ENCODE assay signal across 14 cellular contexts in genomic region chr17:57521606-57522435, GRCh38.
DNase-seq lines count a peak whose midpoint lies in the region; TF ChIP-seq lines count a peak whose summit lies in the region.
"Had no signal": no experiment of that assay in that cellular context is flagged by ENCODE, and none has a peak within 500 bp of the region (broad histone marks: within the 10 kb centered on the region; RNA-seq: fewer than 3 reads in every experiment).

No MANE protein-coding gene starts in this region.

- H3K4me3 Mint-ChIP-seq in progenitor cell of endocrine pancreas (ENCODE audit: low read depth) = no peak overlapping the region
- H3K4me3 Mint-ChIP-seq in activated naive CD8-positive, alpha-beta T cell treated with anti-CD3 and anti-CD28 coated beads for 36 hours = no peak overlapping the region
- H3K4me3 Mint-ChIP-seq: activated CD4-positive, alpha-beta T cell treated with anti-CD3 and anti-CD28 coated beads, Interleukin-2, amount 10 ng/mL, durations not matched to agents 24 days and 14 days; natural killer cell had no signal

- no peaks in the 10 kb centered on the region for H3K36me3 Mint-ChIP-seq in progenitor cell of endocrine pancreas (ENCODE audit: insufficient read depth)
- H3K36me3 Mint-ChIP-seq in activated naive CD8-positive, alpha-beta T cell treated with anti-CD3 and anti-CD28 coated beads for 36 hours = no peaks in the 10 kb centered on the region
- H3K36me3 Mint-ChIP-seq: natural killer cell had no signal

- no peak overlapping the region for H3K4me3 ChIP-seq in epithelial cell of proximal tubule (ENCODE audit: low read depth, low read length)
- H3K4me3 ChIP-seq: esophagus muscularis mucosa had no signal

- no peak for TF ChIP-seq CTCF in epithelial cell of proximal tubule (conservative IDR thresholded peaks at IDR 0.05; ENCODE audit: low read depth, low read length)
- TF ChIP-seq CTCF in progenitor cell of endocrine pancreas (IDR thresholded peaks at IDR 0.05; ENCODE audit: unreplicated experiment) = no peak

- H3K27me3 Mint-ChIP-seq in progenitor cell of endocrine pancreas = no peaks in the 10 kb centered on the region
- H3K27me3 Mint-ChIP-seq in activated naive CD8-positive, alpha-beta T cell treated with anti-CD3 and anti-CD28 coated beads for 36 hours = no peaks in the 10 kb centered on the region
- H3K27me3 Mint-ChIP-seq: activated CD4-positive, alpha-beta T cell treated with anti-CD3 and anti-CD28 coated beads, Interleukin-2, amount 10 ng/mL, durations not matched to agents 24 days and 14 days had no signal

- H3K4me1 Mint-ChIP-seq in progenitor cell of endocrine pancreas (ENCODE audit: low read depth) = peaks cover 40% of the 10 kb centered on the region
- peaks cover 20% of the 10 kb centered on the region for H3K4me1 Mint-ChIP-seq in activated naive CD8-positive, alpha-beta T cell treated with anti-CD3 and anti-CD28 coated beads for 36 hours

- H3K27ac Mint-ChIP-seq in progenitor cell of endocrine pancreas = peak overlapping the region; percentile 37
- H3K27ac Mint-ChIP-seq in activated naive CD8-positive, alpha-beta T cell treated with anti-CD3 and anti-CD28 coated beads for 36 hours = no peak overlapping the region
- H3K27ac Mint-ChIP-seq: activated CD4-positive, alpha-beta T cell treated with anti-CD3 and anti-CD28 coated beads, Interleukin-2, amount 10 ng/mL, durations not matched to agents 24 days and 14 days; natural killer cell had no signal

- H3K9me3 Mint-ChIP-seq in progenitor cell of endocrine pancreas (ENCODE audit: low read depth) = no peaks in the 10 kb centered on the region
- H3K9me3 Mint-ChIP-seq in activated naive CD8-positive, alpha-beta T cell treated with anti-CD3 and anti-CD28 coated beads for 36 hours = no peaks in the 10 kb centered on the region
- H3K9me3 Mint-ChIP-seq: activated CD4-positive, alpha-beta T cell treated with anti-CD3 and anti-CD28 coated beads, Interleukin-2, amount 10 ng/mL, durations not matched to agents 24 days and 14 days; natural killer cell had no signal

- DNase-seq in DMS153 (lab: John Stamatoyannopoulos, UW) = peak; percentile 32
- DNase-seq in NAMALWA (ENCODE audit: low spot score) = peak; percentile 37
- DNase-seq in epithelial cell of proximal tubule (ENCODE audit: low read depth) = peak; percentile 36
- no peak for DNase-seq in progenitor cell of endocrine pancreas (ENCODE audit: low spot score, unreplicated experiment)
- DNase-seq in activated naive CD8-positive, alpha-beta T cell treated with anti-CD3 and anti-CD28 coated beads for 36 hours = no peak
- DNase-seq in AG20443 (ENCODE audit: low spot score) = no peak
- no peak for DNase-seq in activated CD8-positive, alpha-beta memory T cell treated with anti-CD3 and anti-CD28 coated beads for 24 hours
- DNase-seq: activated CD4-positive, alpha-beta T cell treated with anti-CD3 and anti-CD28 coated beads, Interleukin-2, amount 10 ng/mL, durations not matched to agents 24 days and 14 days; activated naive CD4-positive, alpha-beta T cell; Caco-2; cerebellar nuclear complex; natural killer cell; NCI-H774 had no signal

Comparison
In these comparisons a context has a peak if more than half of its experiments do, and no peak if none do; other contexts are left out.
1. DNase-seq: peak in DMS153 (single experiment), NAMALWA (single experiment) and epithelial cell of proximal tubule (single experiment); none in progenitor cell of endocrine pancreas (single experiment), activated naive CD8-positive, alpha-beta T cell treated with anti-CD3 and anti-CD28 coated beads for 36 hours (single experiment), AG20443 (single experiment) and activated CD8-positive, alpha-beta memory T cell treated with anti-CD3 and anti-CD28 coated beads for 24 hours (single experiment).